Comparison of ENCODE assay signal across 19 cellular contexts in genomic region chr20:50242548-50242862, GRCh38. TPM values are rescaled to one million over a fixed set of nuclear protein-coding genes. Genes with fewer than 3 reads are reported as not detected.
A peak's percentile ranks its signal among the peaks of the same experiment; 100 is the strongest.
DNase-seq lines count a peak whose midpoint lies in the region; ATAC-seq, FAIRE-seq and TF ChIP-seq lines count a peak whose summit lies in the region.
"Had no signal": no experiment of that assay in that cellular context is flagged by ENCODE, and none has a peak within 500 bp of the region (broad histone marks: within the 10 kb centered on the region; RNA-seq: fewer than 3 reads in every experiment).

No MANE protein-coding gene starts in this region.

- H3K9me3 ChIP-seq in HCT116 (ENCODE audit: control insufficient read depth in 1 of 2, insufficient read depth in 1 of 2, low read depth in 1 of 2, low read length in 2 of 2) (no peaks in the 10 kb centered on the region), astrocyte (ENCODE audit: insufficient read depth, low read depth, low read length) (no peaks in the 10 kb centered on the region), endothelial cell of umbilical vein (replicated peaks; ENCODE audit: control insufficient read depth, insufficient read depth, low read length) (no peaks in the 10 kb centered on the region), trophoblast cell (ENCODE audit: insufficient read depth, low read depth, low read length) (no peaks in the 10 kb centered on the region)

- FAIRE-seq in astrocyte (lab: Jason Lieb, UNC) (no peak), endothelial cell of umbilical vein (lab: Jason Lieb, UNC) (no peak)
- FAIRE-seq: GM12878, GM18507, H54 had no signal

- H4K8ac ChIP-seq in trophoblast cell (ENCODE audit: low read depth, low read length): no peak overlapping the region

- H3K27ac ChIP-seq in HCT116 (ENCODE audit: low read depth, low read length): peak overlapping the region; percentile 56
- no peak overlapping the region for H3K27ac ChIP-seq in astrocyte (ENCODE audit: low read depth, low read length)
- no peak overlapping the region for H3K27ac ChIP-seq in endothelial cell of umbilical vein (ENCODE audit: insufficient read depth, low read depth, low read length)
- no peak overlapping the region for H3K27ac ChIP-seq in trophoblast cell (ENCODE audit: low read depth, low read length)
- peak overlapping the region in 1 of 2 donors; percentile 16 for H3K27ac ChIP-seq in coronary artery
- H3K27ac ChIP-seq: SK-N-MC had no signal

- no peak; the same call in 1 of the 2 replicates for ATAC-seq in HCT116
- ATAC-seq: GM12878 had no signal

- H3K23ac ChIP-seq in trophoblast cell (ENCODE audit: low read length): no peak overlapping the region

- intact Hi-C loops in HCT116 (cut with micrococcal nuclease): no loop called here
- intact Hi-C loops in endothelial cell of umbilical vein (cut with micrococcal nuclease): no loop called here

- H3K4me2 ChIP-seq in HCT116 (ENCODE audit: low read length) (peak overlapping the region; percentile 81), astrocyte (ENCODE audit: low read length) (peak overlapping the region; percentile 57), endothelial cell of umbilical vein (ENCODE audit: insufficient read depth, low read length) (no peak overlapping the region), trophoblast cell (ENCODE audit: low read length) (no peak overlapping the region)

- no peak overlapping the region for H2AK5ac ChIP-seq in trophoblast cell (ENCODE audit: low read length)

- H3K18ac ChIP-seq in trophoblast cell (ENCODE audit: low read length): no peak overlapping the region

- TF ChIP-seq CTCF in HCT116 (IDR thresholded peaks at IDR 0.05 in 2 of 3, conservative IDR thresholded peaks at IDR 0.05 in 1 of 3; ENCODE audit: borderline replicate concordance in 1 of 3, insufficient read depth in 1 of 3, low read depth in 2 of 3, low read length in 2 of 3) (no peak), astrocyte (IDR thresholded peaks at IDR 0.05; ENCODE audit: insufficient read depth, low read depth, low read length) (no peak), endothelial cell of umbilical vein (IDR thresholded peaks at IDR 0.05; ENCODE audit: extremely low read depth in 1 of 2, insufficient read depth in 1 of 2, low read depth in 1 of 2, low read length in 2 of 2) (no peak), coronary artery (IDR thresholded peaks at IDR 0.05) (no peak)

- RAD21 ChIA-PET in HCT116 (lab: Charles Lee; ENCODE audit: low non-redundant PET in 1 of 2, low total read pairs in 2 of 2, uncharacterized antibody in 2 of 2, unreplicated experiment in 2 of 2): no interaction called here

- POLR2A ChIA-PET in HCT116 (lab: Charles Lee): no interaction called here
- POLR2A ChIA-PET in endothelial cell of umbilical vein (lab: Charles Lee): no interaction called here

- DNase-seq in HCT116 (ENCODE audit: low read depth, low spot score): no peak
- no peak for DNase-seq in astrocyte (ENCODE audit: low read depth)
- no peak for DNase-seq in endothelial cell of umbilical vein (ENCODE audit: low read depth, low spot score)
- DNase-seq in trophoblast cell: no peak
- DNase-seq in iPS-NIHi11 (ENCODE audit: low spot score): no peak
- no peak for DNase-seq in H7
- DNase-seq in NCI-H2107 (lab: John Stamatoyannopoulos, UW): no peak
- DNase-seq in coronary artery (ENCODE audit: low spot score): no peak
- DNase-seq: GDM1, KG1, NCI-H1436 treated with DMSO at 0.1 percent for 48 hours, NCI-H2081 treated with DMSO at 0.1 percent for 48 hours, NCI-H510A treated with DMSO at 0.1 percent for 48 hours, NCI-H82, Right ventricle myocardium superior had no signal

- H4K12ac ChIP-seq in trophoblast cell (ENCODE audit: low read depth, low read length): no peak overlapping the region

- no peak overlapping the region for H3K27ac Mint-ChIP-seq in astrocyte (ENCODE audit: unreplicated experiment)

- H3K27me3 ChIP-seq in HCT116 (ENCODE audit: insufficient read depth, low read length): no peaks in the 10 kb centered on the region
- no peaks in the 10 kb centered on the region for H3K27me3 ChIP-seq in astrocyte (ENCODE audit: insufficient read depth, low read length)
- peaks cover 10 to 16% of the 10 kb centered on the region in 2 experiments for H3K27me3 ChIP-seq in endothelial cell of umbilical vein (ENCODE audit: control insufficient read depth in 2 of 2, insufficient read depth in 2 of 2, low read length in 2 of 2)
- H3K27me3 ChIP-seq in trophoblast cell (ENCODE audit: insufficient read depth, low read length): no peaks in the 10 kb centered on the region
- no peaks in the 10 kb centered on the region for H3K27me3 ChIP-seq in H7 (ENCODE audit: control insufficient read depth, insufficient read depth, low read length)

- peak overlapping the region; percentile 24 for H2BK120ac ChIP-seq in trophoblast cell (ENCODE audit: insufficient read depth, low read length, poor library complexity)

- H3K36me3 Mint-ChIP-seq in astrocyte (ENCODE audit: low read depth, unreplicated experiment): no peaks in the 10 kb centered on the region

- peak overlapping the region in 1 of 2 experiments; percentile 26; a peak in 2 of 4 replicates for H3K4me3 ChIP-seq in HCT116 (replicated peaks in 1 of 2; ENCODE audit: low read depth in 1 of 2, low read length in 2 of 2)
- no peak overlapping the region for H3K4me3 ChIP-seq in astrocyte (ENCODE audit: insufficient read depth, low read depth, low read length)
- H3K4me3 ChIP-seq in endothelial cell of umbilical vein (replicated peaks in 1 of 3; ENCODE audit: insufficient read depth in 1 of 3, low read depth in 1 of 3, low read length in 3 of 3): no peak overlapping the region
- H3K4me3 ChIP-seq in trophoblast cell (ENCODE audit: low read depth, low read length): no peak overlapping the region
- no peak overlapping the region for H3K4me3 ChIP-seq in H7 (ENCODE audit: insufficient read depth, low read depth, low read length)
- H3K4me3 ChIP-seq in coronary artery: no peak overlapping the region
- H3K4me3 ChIP-seq: GM12878, SK-N-MC had no signal

- peaks cover 30% of the 10 kb centered on the region for H3K79me1 ChIP-seq in trophoblast cell (ENCODE audit: low read length)

- H2BK5ac ChIP-seq in trophoblast cell (ENCODE audit: low read depth, low read length, poor library complexity): no peak overlapping the region

- no CpG with 5 or more reads among the region's 6 CpGs for WGBS in trophoblast cell (ENCODE audit: extremely low coverage, insufficient coverage, insufficient read length)

- H4K20me1 ChIP-seq in HCT116 (ENCODE audit: insufficient read depth) (no peaks in the 10 kb centered on the region), astrocyte (ENCODE audit: insufficient read depth, low read length) (no peaks in the 10 kb centered on the region), endothelial cell of umbilical vein (replicated peaks; ENCODE audit: control insufficient read depth, extremely low read depth, insufficient read depth, low read length) (no peaks in the 10 kb centered on the region)

- peaks cover 5% of the 10 kb centered on the region for H3K9me3 Mint-ChIP-seq in astrocyte (ENCODE audit: unreplicated experiment)

- no peak overlapping the region for H3K4me3 Mint-ChIP-seq in astrocyte (ENCODE audit: unreplicated experiment)

- BruUV-seq in HCT116 (replicated peaks; lab: Mats Ljungman, UMichigan): TSS peak; percentile 66
- no TSS peak for BruUV-seq in endothelial cell of umbilical vein (replicated peaks; lab: Mats Ljungman, UMichigan)

- no peak for TF ChIP-seq POLR2A in HCT116 (IDR thresholded peaks at IDR 0.05; ENCODE audit: borderline replicate concordance, extremely low read depth, insufficient read depth, insufficient read length)
- no peak for TF ChIP-seq POLR2A in endothelial cell of umbilical vein (IDR thresholded peaks at IDR 0.05; ENCODE audit: low read depth, low read length)

- H3K4me1 ChIP-seq in HCT116 (ENCODE audit: control insufficient read depth in 1 of 2, insufficient read depth in 2 of 2, low read length in 2 of 2) (peaks cover 69 to 86% of the 10 kb centered on the region in 2 experiments), astrocyte (ENCODE audit: insufficient read depth, low read length) (peaks cover 14% of the 10 kb centered on the region), endothelial cell of umbilical vein (ENCODE audit: control insufficient read depth, extremely low read depth, insufficient read depth, low read length) (no peaks in the 10 kb centered on the region), trophoblast cell (ENCODE audit: control insufficient read depth in 1 of 2, insufficient read depth in 2 of 2, low read length in 2 of 2) (peaks cover 21 to 28% of the 10 kb centered on the region in 2 experiments)

- peak overlapping the region; percentile 30 for H4K91ac ChIP-seq in trophoblast cell (ENCODE audit: low read depth, low read length)

- H3K79me2 ChIP-seq in HCT116 (ENCODE audit: insufficient read depth, low read length) (no peaks in the 10 kb centered on the region), astrocyte (ENCODE audit: insufficient read depth, low read length) (no peaks in the 10 kb centered on the region), endothelial cell of umbilical vein (ENCODE audit: control insufficient read depth, insufficient read depth, low read length) (no peaks in the 10 kb centered on the region), trophoblast cell (ENCODE audit: control insufficient read depth, insufficient read depth, low read length, poor library complexity) (peaks cover 8% of the 10 kb centered on the region)

- no peak overlapping the region for H3K14ac ChIP-seq in trophoblast cell (ENCODE audit: low read length)

- H3K9ac ChIP-seq in HCT116 (ENCODE audit: low read length): peak overlapping the region; percentile 66
- peak overlapping the region; percentile 60 for H3K9ac ChIP-seq in astrocyte (ENCODE audit: low read length)
- H3K9ac ChIP-seq in endothelial cell of umbilical vein (replicated peaks; ENCODE audit: extremely low read depth, insufficient read depth, low read length): no peak overlapping the region
- no peak overlapping the region for H3K9ac ChIP-seq in trophoblast cell (ENCODE audit: low read length)

- dilution Hi-C loops in endothelial cell of umbilical vein (cut with MboI; ENCODE audit: extremely low pct_ligation_motif_present, low sequenced_read_pairs): no loop called here

- CTCF ChIA-PET in HCT116 (lab: Charles Lee): no interaction called here
- CTCF ChIA-PET in endothelial cell of umbilical vein (lab: Charles Lee): no interaction called here

- peaks cover 29% of the 10 kb centered on the region for H3K27me3 Mint-ChIP-seq in astrocyte (ENCODE audit: low read depth, unreplicated experiment)

- peak overlapping the region; percentile 10 for H2BK12ac ChIP-seq in trophoblast cell (ENCODE audit: low read length)

- H3K9me2 ChIP-seq in HCT116 (ENCODE audit: insufficient read depth): no peaks in the 10 kb centered on the region

- no peak for TF ChIP-seq RAD21 in HCT116 (IDR thresholded peaks at IDR 0.05; ENCODE audit: low read depth)

- H3K36me3 ChIP-seq in HCT116 (ENCODE audit: control insufficient read depth in 1 of 2, insufficient read depth in 2 of 2, low read length in 2 of 2) (no peaks in the 10 kb centered on the region), astrocyte (ENCODE audit: insufficient read depth, low read length) (no peaks in the 10 kb centered on the region), endothelial cell of umbilical vein (ENCODE audit: control insufficient read depth in 2 of 2, extremely low read depth in 1 of 2, insufficient read depth in 2 of 2, low read length in 2 of 2) (no peaks in the 10 kb centered on the region), trophoblast cell (ENCODE audit: control insufficient read depth in 1 of 2, insufficient read depth in 2 of 2, low read length in 2 of 2) (no peaks in the 10 kb centered on the region), H7 (replicated peaks; ENCODE audit: control insufficient read depth, insufficient read depth, low read length) (no peaks in the 10 kb centered on the region)

- no peaks in the 10 kb centered on the region for H3K9me1 ChIP-seq in endothelial cell of umbilical vein (replicated peaks; ENCODE audit: control insufficient read depth, extremely low read depth, insufficient read depth, low read length)

- H3K4ac ChIP-seq in trophoblast cell (ENCODE audit: low read depth, low read length): no peak overlapping the region

- H2AFZ ChIP-seq in HCT116 (ENCODE audit: low read depth, low read length, poor library complexity, severe bottlenecking) (no peak overlapping the region), astrocyte (ENCODE audit: low read depth, low read length) (peak overlapping the region; percentile 59), endothelial cell of umbilical vein (ENCODE audit: low read depth, low read length) (no peak overlapping the region), trophoblast cell (ENCODE audit: insufficient read depth, low read length, poor library complexity) (no peak overlapping the region)

- H3K4me1 Mint-ChIP-seq in astrocyte (ENCODE audit: low read depth, unreplicated experiment): peaks cover 2% of the 10 kb centered on the region

RNA-seq across cellular contexts. Expression of gene CEBPB, which starts 51.9 kb away (rescaled TPM):
- 113 TPM for total RNA-seq in HCT116 (2021; ENCODE audit: unreplicated experiment)
- 49.1 and 50.9 TPM in 2 replicates for polyA plus RNA-seq in HCT116 (2012)
- total RNA-seq in astrocyte: 33.8 and 34.6 TPM in 2 replicates
- total RNA-seq in endothelial cell of umbilical vein: 8.9 and 11.4 TPM in 2 replicates
- 3.7 and 4.6 TPM in 2 replicates for polyA plus RNA-seq in endothelial cell of umbilical vein
- 1.7 and 2.7 TPM in 2 replicates for polyA plus RNA-seq in endothelial cell of umbilical vein (2011; cell fraction: cytosol; rRNA removed)
- 1.9 and 2.2 TPM in 2 replicates for polyA plus RNA-seq in endothelial cell of umbilical vein (2011; cell fraction: nucleus; rRNA removed)
- 3.7 and 6.3 TPM in 2 replicates for polyA plus RNA-seq in endothelial cell of umbilical vein (2012)
- 1.6 TPM in 2 replicates for polyA minus RNA-seq in endothelial cell of umbilical vein
- polyA minus RNA-seq in endothelial cell of umbilical vein (2011; cell fraction: cytosol; rRNA and poly(A)+ RNA removed): 88.3 TPM
- 1.2 and 6.4 TPM in 2 replicates for polyA minus RNA-seq in endothelial cell of umbilical vein (2011; cell fraction: nucleus; rRNA and poly(A)+ RNA removed)
- polyA plus RNA-seq in trophoblast cell (2013): 167 and 177 TPM in 2 replicates
- 23.5 and 23.6 TPM in 2 replicates for total RNA-seq in H7 (2014; rRNA removed; shearing (Covaris generic))

Comparison
In these comparisons a context has a peak if more than half of its experiments do, and no peak if none do; other contexts are left out.
1. H3K4me2 ChIP-seq: peak in HCT116 (single experiment) and astrocyte (single experiment); none in endothelial cell of umbilical vein (single experiment) and trophoblast cell (single experiment).
2. H3K9ac ChIP-seq: peak in HCT116 (single experiment) and astrocyte (single experiment); none in endothelial cell of umbilical vein (single experiment) and trophoblast cell (single experiment).